10 cellular contexts compared by ENCODE assay signal in genomic region chr6:140897804-140898573, GRCh38.
DNase-seq lines count a peak whose midpoint lies in the region; ATAC-seq and TF ChIP-seq lines count a peak whose summit lies in the region.
"Had no signal": no experiment of that assay in that cellular context is flagged by ENCODE, and none has a peak within 500 bp of the region (broad histone marks: within the 10 kb centered on the region; RNA-seq: fewer than 3 reads in every experiment).

No MANE protein-coding gene starts in this region.

- CTCF ChIA-PET in PC-9 (lab: Charles Lee) = no interaction called here

- intact Hi-C loops in PC-9 (cut with micrococcal nuclease; ENCODE audit: unreplicated experiment) = no loop called here
- intact Hi-C loops in heart right ventricle (cut with DNase I) = no loop called here

- H3K36me3 ChIP-seq in PC-9 (ENCODE audit: low read depth) (peaks cover 29% of the 10 kb centered on the region), heart right ventricle (no peaks in the 10 kb centered on the region)

- peak overlapping the region; percentile 60 for H3K4me3 ChIP-seq in HL-60 (replicated peaks; ENCODE audit: insufficient read depth, low read length)
- peak overlapping the region; percentile 71 for H3K4me3 ChIP-seq in PC-9
- H3K4me3 ChIP-seq in heart right ventricle = peak overlapping the region in 5 of 10 donors; percentile 23 to 43 (median 35)

- H3K9me3 ChIP-seq in PC-9 (ENCODE audit: insufficient read depth, low read depth) (no peaks in the 10 kb centered on the region; the same call in 1 of the 2 replicates), heart right ventricle (peaks cover 0 to 29% (median 6%) of the 10 kb centered on the region in 11 donors)

- peaks cover 53% of the 10 kb centered on the region for H3K79me2 ChIP-seq in PC-9 (ENCODE audit: low read depth)

- H4K20me1 ChIP-seq in PC-9 (ENCODE audit: insufficient read depth) = peaks cover 10% of the 10 kb centered on the region

- POLR2A ChIA-PET in PC-9 (lab: Charles Lee; ENCODE audit: unreplicated experiment) = interaction anchor here (0.6 kb wide), 1 partner anchor 1241 kb away, joined by 3 read pairs; no protein-coding TSS in a partner anchor

- ATAC-seq in heart right ventricle = peak in 4 of 8 donors; percentile 45 to 76 (median 62)
- ATAC-seq in GM19324 (IDR thresholded peaks at IDR 0.05; ENCODE audit: low FRiP score, unreplicated experiment) = no peak
- ATAC-seq in GM19463 (IDR thresholded peaks at IDR 0.05; ENCODE audit: unreplicated experiment) = no peak
- no peak for ATAC-seq in GM21528 (IDR thresholded peaks at IDR 0.05; ENCODE audit: low FRiP score, unreplicated experiment)
- ATAC-seq in HG02571 (IDR thresholded peaks at IDR 0.05; ENCODE audit: unreplicated experiment) = no peak
- ATAC-seq: esophagus mucosa had no signal

- TSS peak; percentile 67 for BruUV-seq in PC-9 (replicated peaks; lab: Mats Ljungman, UMichigan)

- H2AFZ ChIP-seq in PC-9 = peak overlapping the region; percentile 86

- peak; percentile 87 to 90 for DNase-seq in AML-193 (lab: John Stamatoyannopoulos, UW)
- peak; percentile 70 to 94 for DNase-seq in HL-60 (ENCODE audit: low read depth in 1 of 2, low spot score in 1 of 2)
- DNase-seq in PC-9 = peak; percentile 61 to 78
- peak; percentile 14 to 20 for DNase-seq in heart right ventricle
- DNase-seq: NCI-H345 had no signal

- 80 to 90% methylated on average over 8 of the region's 8 CpGs for WGBS in heart right ventricle, 2 donors

- H3K27me3 ChIP-seq in HL-60 (ENCODE audit: insufficient read depth, poor library complexity, severe bottlenecking) = no peaks in the 10 kb centered on the region
- H3K27me3 ChIP-seq in PC-9 (ENCODE audit: insufficient read depth, low read depth) = no peaks in the 10 kb centered on the region
- no peaks in the 10 kb centered on the region for H3K27me3 ChIP-seq in heart right ventricle

- H3K4me2 ChIP-seq in PC-9 = peak overlapping the region; percentile 92

- no peaks in the 10 kb centered on the region for H3K9me2 ChIP-seq in PC-9 (ENCODE audit: insufficient read depth)

- peak overlapping the region; percentile 86 for H3K27ac ChIP-seq in HL-60 (replicated peaks)
- H3K27ac ChIP-seq in PC-9 = peak overlapping the region; percentile 57
- H3K27ac ChIP-seq in heart right ventricle = peak overlapping the region in 3 of 10 donors; percentile 18 to 26 (median 20)

- no peaks in the 10 kb centered on the region; the same call in 1 of the 2 replicates for H3F3A ChIP-seq in PC-9 (ENCODE audit: insufficient read depth, low read depth)

- TF ChIP-seq CTCF in HL-60 (IDR thresholded peaks at IDR 0.05; ENCODE audit: insufficient read depth, low read length) = no peak
- no peak for TF ChIP-seq CTCF in PC-9 (conservative IDR thresholded peaks at IDR 0.05)
- TF ChIP-seq CTCF in heart right ventricle (IDR thresholded peaks at IDR 0.05) = no peak

- peaks cover 9% of the 10 kb centered on the region; the same call in 1 of the 2 replicates for H3K4me1 ChIP-seq in PC-9 (replicated peaks; ENCODE audit: insufficient read depth)
- no peaks in the 10 kb centered on the region for H3K4me1 ChIP-seq in heart right ventricle

Comparison
In these comparisons a context has a peak if more than half of its experiments do, and no peak if none do; other contexts are left out.
1. DNase-seq: peak in every context shown above with its lines; median percentile 88 in AML-193; 82 in HL-60; 70 in PC-9; 17 in heart right ventricle.